Comparison of ENCODE assay signal across 37 cellular contexts in genomic region chr10:125955766-125956165, GRCh38. TPM values are rescaled to one million over a fixed set of nuclear protein-coding genes. Genes with fewer than 3 reads are reported as not detected.
"Had no signal": no experiment of that assay in that cellular context is flagged by ENCODE, and none has a peak within 500 bp of the region (broad histone marks: within the 10 kb centered on the region; RNA-seq: fewer than 3 reads in every experiment).

No MANE protein-coding gene starts in this region.

- H3K4me3 Mint-ChIP-seq: activated B cell treated with CpG ODN at 0.5 μM for 24 hours; activated CD4-positive, alpha-beta memory T cell treated with anti-CD3 and anti-CD28 coated beads, Interleukin-2, amount 10 ng/mL, durations not matched to agents 7 days and 5 days; activated CD4-positive, alpha-beta T cell treated with anti-CD3 and anti-CD28 coated beads for 36 hours; activated CD8-positive, alpha-beta memory T cell treated with anti-CD3 and anti-CD28 coated beads, Interleukin-2, amount 10 ng/mL, durations not matched to agents 7 days and 5 days; activated CD8-positive, alpha-beta T cell treated with anti-CD3 and anti-CD28 coated beads, Interleukin-2, amount 10 ng/mL, durations not matched to agents 7 days and 5 days; activated naive CD4-positive, alpha-beta T cell treated with anti-CD3 and anti-CD28 coated beads, Interleukin-2, amount 10 ng/mL, durations not matched to agents 7 days and 5 days; activated naive CD4-positive, alpha-beta T cell treated with anti-CD3 and anti-CD28 coated beads, Interleukin-2, amount 50 U/mL, for 24 hours; activated naive CD8-positive, alpha-beta T cell; activated naive CD8-positive, alpha-beta T cell treated with anti-CD3 and anti-CD28 coated beads, Interleukin-2, amount 10 ng/mL, durations not matched to agents 7 days and 5 days; activated naive CD8-positive, alpha-beta T cell treated with anti-CD3 and anti-CD28 coated beads, Interleukin-2, amount 50 U/mL, for 24 hours; activated T-cell treated with anti-CD3 and anti-CD28 coated beads, Interleukin-2, amount 50 U/mL, for 24 hours; brain; central memory CD8-positive, alpha-beta T cell; T-helper 1 cell treated with Interleukin-12 subunit alpha and Interleukin-12 subunit beta and Interleukin-4 antibody, amounts not matched to agents 30 μg/mL and 1 μg/mL, for 36 hours; T-helper 2 cell treated with Interferon-gamma antibody and Interleukin-4, amounts not matched to agents 5 μg/mL and 100 μg/mL, for 36 hours had no signal

- DNase-seq: activated B cell treated with CpG ODN at 0.5 μM for 24 hours; activated CD4-positive, alpha-beta memory T cell treated with anti-CD3 and anti-CD28 coated beads, Interleukin-2, amount 10 ng/mL, durations not matched to agents 7 days and 5 days; activated CD4-positive, alpha-beta T cell treated with anti-CD3 and anti-CD28 coated beads for 1 hour; activated CD4-positive, alpha-beta T cell treated with anti-CD3 and anti-CD28 coated beads for 36 hours; activated CD4-positive, alpha-beta T cell treated with anti-CD3 and anti-CD28 coated beads for 48 hours; activated CD4-positive, alpha-beta T cell treated with anti-CD3 and anti-CD28 coated beads, Interleukin-2, amount 50 U/mL, for 1 hour; activated CD4-positive, alpha-beta T cell treated with anti-CD3 and anti-CD28 coated beads, Interleukin-2, amount 50 U/mL, for 48 hours; activated CD8-positive, alpha-beta memory T cell treated with anti-CD3 and anti-CD28 coated beads for 24 hours; activated CD8-positive, alpha-beta memory T cell treated with anti-CD3 and anti-CD28 coated beads, Interleukin-2, amount 10 ng/mL, durations not matched to agents 7 days and 5 days; activated CD8-positive, alpha-beta memory T cell treated with anti-CD3 and anti-CD28 coated beads, Interleukin-2, amount 50 U/mL, for 48 hours; activated CD8-positive, alpha-beta T cell treated with anti-CD3 and anti-CD28 coated beads, Interleukin-2, amount 10 ng/mL, durations not matched to agents 7 days and 5 days; activated effector memory CD4-positive, alpha-beta T cell treated with Interleukin-2 at 50 U/mL for 16 hours; activated gamma-delta T cell; activated naive CD4-positive, alpha-beta T cell treated with anti-CD3 and anti-CD28 coated beads, Interleukin-2, amount 10 ng/mL, durations not matched to agents 7 days and 5 days; activated naive CD4-positive, alpha-beta T cell treated with Interleukin-2 at 50 U/mL for 16 hours; activated naive CD8-positive, alpha-beta T cell treated with anti-CD3 and anti-CD28 coated beads, Interleukin-2, amount 10 ng/mL, durations not matched to agents 7 days and 5 days; activated naive CD8-positive, alpha-beta T cell treated with anti-CD3 and anti-CD28 coated beads, Interleukin-2, amount 50 U/mL, for 24 hours; activated T-cell treated with anti-CD3 and anti-CD28 coated beads, Interleukin-2, amount 50 U/mL, for 24 hours; activated T-cell treated with anti-CD3 and anti-CD28 coated beads, Interleukin-2, amount 50 U/mL, for 48 hours; amygdala; anterior cingulate cortex; cerebellar nuclear complex; T-helper 1 cell; T-helper 2 cell; T-helper 9 cell had no signal

- H3K27me3 Mint-ChIP-seq: activated CD4-positive, alpha-beta memory T cell treated with anti-CD3 and anti-CD28 coated beads, Interleukin-2, amount 10 ng/mL, durations not matched to agents 7 days and 5 days; activated CD8-positive, alpha-beta memory T cell treated with anti-CD3 and anti-CD28 coated beads, Interleukin-2, amount 10 ng/mL, durations not matched to agents 7 days and 5 days; activated naive CD4-positive, alpha-beta T cell treated with anti-CD3 and anti-CD28 coated beads, Interleukin-2, amount 10 ng/mL, durations not matched to agents 7 days and 5 days; activated naive CD8-positive, alpha-beta T cell treated with anti-CD3 and anti-CD28 coated beads, Interleukin-2, amount 10 ng/mL, durations not matched to agents 7 days and 5 days; activated naive CD8-positive, alpha-beta T cell treated with anti-CD3 and anti-CD28 coated beads, Interleukin-2, amount 50 U/mL, for 24 hours; central memory CD8-positive, alpha-beta T cell had no signal

- FAIRE-seq: bronchial epithelial cell, TTC549 had no signal

- H3K27ac ChIP-seq: ascending aorta, cardiac muscle cell, VCaP had no signal

- H3K4me3 ChIP-seq: ascending aorta, cardiac muscle cell had no signal

- ATAC-seq: activated CD4-positive, alpha-beta T cell treated with anti-CD3 and anti-CD28 coated beads for 36 hours; activated CD8-positive, alpha-beta memory T cell treated with anti-CD3 and anti-CD28 coated beads, Interleukin-2, amount 10 ng/mL, durations not matched to agents 7 days and 5 days; activated CD8-positive, alpha-beta T cell treated with anti-CD3 and anti-CD28 coated beads, Interleukin-2, amount 10 ng/mL, durations not matched to agents 7 days and 5 days; activated naive CD8-positive, alpha-beta T cell treated with anti-CD3 and anti-CD28 coated beads, Interleukin-2, amount 50 U/mL, for 24 hours had no signal

- H3K27ac Mint-ChIP-seq: activated B cell treated with CpG ODN at 0.5 μM for 24 hours; activated CD4-positive, alpha-beta memory T cell treated with anti-CD3 and anti-CD28 coated beads, Interleukin-2, amount 10 ng/mL, durations not matched to agents 7 days and 5 days; activated CD4-positive, alpha-beta T cell treated with anti-CD3 and anti-CD28 coated beads for 36 hours; activated CD8-positive, alpha-beta memory T cell treated with anti-CD3 and anti-CD28 coated beads, Interleukin-2, amount 10 ng/mL, durations not matched to agents 7 days and 5 days; activated CD8-positive, alpha-beta T cell treated with anti-CD3 and anti-CD28 coated beads, Interleukin-2, amount 10 ng/mL, durations not matched to agents 7 days and 5 days; activated naive CD4-positive, alpha-beta T cell treated with anti-CD3 and anti-CD28 coated beads, Interleukin-2, amount 10 ng/mL, durations not matched to agents 7 days and 5 days; activated naive CD4-positive, alpha-beta T cell treated with anti-CD3 and anti-CD28 coated beads, Interleukin-2, amount 50 U/mL, for 24 hours; activated naive CD8-positive, alpha-beta T cell; activated naive CD8-positive, alpha-beta T cell treated with anti-CD3 and anti-CD28 coated beads, Interleukin-2, amount 10 ng/mL, durations not matched to agents 7 days and 5 days; activated naive CD8-positive, alpha-beta T cell treated with anti-CD3 and anti-CD28 coated beads, Interleukin-2, amount 50 U/mL, for 24 hours; activated T-cell treated with anti-CD3 and anti-CD28 coated beads, Interleukin-2, amount 50 U/mL, for 24 hours; activated T-helper 2 cell treated with anti-CD3 and anti-CD28 coated beads, Interferon-gamma antibody, Interleukin-2, Interleukin-4, amounts not matched to agents 10 μg/mL and 5 μg/mL and 100 μg/mL, durations not matched to agents 14 hours and 24 hours and 36 hours; brain; T-helper 1 cell treated with Interleukin-12 subunit alpha and Interleukin-12 subunit beta and Interleukin-4 antibody, amounts not matched to agents 30 μg/mL and 1 μg/mL, for 36 hours; T-helper 2 cell treated with Interferon-gamma antibody and Interleukin-4, amounts not matched to agents 5 μg/mL and 100 μg/mL, for 36 hours had no signal

- H3K4me1 Mint-ChIP-seq: activated B cell treated with CpG ODN at 0.5 μM for 24 hours; activated CD4-positive, alpha-beta memory T cell treated with anti-CD3 and anti-CD28 coated beads, Interleukin-2, amount 10 ng/mL, durations not matched to agents 7 days and 5 days; activated CD4-positive, alpha-beta T cell treated with anti-CD3 and anti-CD28 coated beads for 36 hours; activated CD8-positive, alpha-beta memory T cell treated with anti-CD3 and anti-CD28 coated beads, Interleukin-2, amount 10 ng/mL, durations not matched to agents 7 days and 5 days; activated naive CD4-positive, alpha-beta T cell treated with anti-CD3 and anti-CD28 coated beads, Interleukin-2, amount 10 ng/mL, durations not matched to agents 7 days and 5 days; activated naive CD4-positive, alpha-beta T cell treated with anti-CD3 and anti-CD28 coated beads, Interleukin-2, amount 50 U/mL, for 24 hours; activated naive CD8-positive, alpha-beta T cell treated with anti-CD3 and anti-CD28 coated beads, Interleukin-2, amount 10 ng/mL, durations not matched to agents 7 days and 5 days; activated naive CD8-positive, alpha-beta T cell treated with anti-CD3 and anti-CD28 coated beads, Interleukin-2, amount 50 U/mL, for 24 hours; brain; central memory CD8-positive, alpha-beta T cell had no signal

- H3K27me3 ChIP-seq: ascending aorta, cardiac muscle cell had no signal

- H3K36me3 ChIP-seq: ascending aorta, cardiac muscle cell had no signal

- H3K4me1 ChIP-seq: ascending aorta had no signal

- H3K36me3 Mint-ChIP-seq: activated CD8-positive, alpha-beta memory T cell treated with anti-CD3 and anti-CD28 coated beads, Interleukin-2, amount 10 ng/mL, durations not matched to agents 7 days and 5 days; activated naive CD4-positive, alpha-beta T cell treated with anti-CD3 and anti-CD28 coated beads, Interleukin-2, amount 10 ng/mL, durations not matched to agents 7 days and 5 days; activated naive CD4-positive, alpha-beta T cell treated with anti-CD3 and anti-CD28 coated beads, Interleukin-2, amount 50 U/mL, for 24 hours; activated naive CD8-positive, alpha-beta T cell treated with anti-CD3 and anti-CD28 coated beads, Interleukin-2, amount 10 ng/mL, durations not matched to agents 7 days and 5 days had no signal

RNA-seq across cellular contexts. Expression of gene FANK1, which starts 59.4 kb away (rescaled TPM):
- total RNA-seq: activated CD8-positive, alpha-beta T cell treated with anti-CD3 and anti-CD28 coated beads, Interleukin-2, amount 10 ng/mL, durations not matched to agents 7 days and 5 days; activated T-helper 2 cell treated with anti-CD3 and anti-CD28 coated beads, Interferon-gamma antibody, Interleukin-2, Interleukin-4, amounts not matched to agents 10 μg/mL and 5 μg/mL and 100 μg/mL, durations not matched to agents 14 hours and 24 hours and 36 hours; ascending aorta had no signal
